Comparison of ENCODE assay signal across 8 cellular contexts in the genomic region with DNA sequence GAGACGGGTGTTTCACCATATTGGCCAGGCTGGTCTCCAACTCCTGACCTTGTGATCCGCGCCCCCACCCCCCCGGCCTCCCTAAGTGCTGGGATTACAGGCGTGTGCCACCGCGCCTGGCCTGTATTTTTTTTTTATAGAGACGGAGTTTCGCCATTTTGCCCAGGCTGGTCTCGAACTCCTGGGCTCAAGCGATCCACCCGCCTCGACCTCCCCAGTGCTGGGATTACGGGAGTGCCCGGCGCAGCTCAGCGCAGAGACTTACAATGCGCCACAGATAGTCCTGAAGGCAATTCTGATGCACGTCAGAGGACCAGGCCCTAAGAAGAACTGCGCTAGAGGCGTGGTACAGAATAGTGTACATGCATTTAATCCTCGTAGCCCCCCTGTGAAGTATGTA. TPM values are rescaled to one million over a fixed set of nuclear protein-coding genes. Genes with fewer than 3 reads are reported as not detected.
A peak's percentile ranks its signal among the peaks of the same experiment; 100 is the strongest.
DNase-seq lines count a peak whose midpoint lies in the region; TF ChIP-seq lines count a peak whose summit lies in the region.

No MANE protein-coding gene starts in this region.

- peak overlapping the region; percentile 76 for H3K4me2 ChIP-seq in SU-DHL-6 (ENCODE audit: low read depth, low read length, poor library complexity, severe bottlenecking)

- H3K4me3 ChIP-seq in SU-DHL-6 (ENCODE audit: insufficient read depth, low read length, poor library complexity, severe bottlenecking) (peak overlapping the region; percentile 82), esophagus squamous epithelium (peak overlapping the region in 3 of 4 donors; percentile 90 to 98 (median 95)), prostate gland (no peak overlapping the region)

- H3F3A ChIP-seq in SU-DHL-6 (ENCODE audit: insufficient read depth) = peaks cover 9% of the 10 kb centered on the region

- no peak for TF ChIP-seq POLR2A in esophagus squamous epithelium (IDR thresholded peaks at IDR 0.05)
- no peak for TF ChIP-seq POLR2A in prostate gland (IDR thresholded peaks at IDR 0.05)

- no peaks in the 10 kb centered on the region for H4K20me1 ChIP-seq in SU-DHL-6 (ENCODE audit: low read depth, low read length)

- no peak for TF ChIP-seq CTCF in SU-DHL-6 (IDR thresholded peaks at IDR 0.05; ENCODE audit: insufficient read depth, low read length, poor library complexity, severe bottlenecking)
- TF ChIP-seq CTCF in esophagus squamous epithelium (IDR thresholded peaks at IDR 0.05) = no peak
- TF ChIP-seq CTCF in prostate gland (IDR thresholded peaks at IDR 0.05) = no peak

- peak overlapping the region; percentile 24; the same call in 1 of the 2 replicates for H3K9ac ChIP-seq in ES-I3 (ENCODE audit: low read depth, low read length)
- peak overlapping the region; percentile 77 for H3K9ac ChIP-seq in SU-DHL-6 (ENCODE audit: low read length)

- H3K27ac ChIP-seq in SU-DHL-6 (ENCODE audit: low read depth, low read length) (no peak overlapping the region), esophagus squamous epithelium (peak overlapping the region; percentile 94 to 97 (median 95)), prostate gland (peak overlapping the region; percentile 84 to 88)

- H2AFZ ChIP-seq in SU-DHL-6 (ENCODE audit: low read depth, low read length, severe bottlenecking) = peak overlapping the region; percentile 89

- peaks cover 33% of the 10 kb centered on the region for H3K79me2 ChIP-seq in SU-DHL-6 (ENCODE audit: insufficient read depth, low read length)

- H3K4me1 ChIP-seq in ES-I3 (ENCODE audit: insufficient read depth, low read length) (0 out of 2 replicates have a peak, but pooled peaks cover 4% of the 10 kb centered on the region), esophagus squamous epithelium (peaks cover 17 to 26% (median 18%) of the 10 kb centered on the region in 3 donors), prostate gland (replicated peaks) (peaks cover 5% of the 10 kb centered on the region)

- intact Hi-C loops in esophagus squamous epithelium (cut with DNase I) = no loop called here
- intact Hi-C loops in prostate gland (cut with DNase I) = no loop called here

- WGBS in esophagus squamous epithelium, 2 donors = 77 to 80% methylated on average over 6 to 19 of the region's 22 CpGs
- WGBS in prostate gland = 78% methylated on average over 22 of the region's 22 CpGs

- H3K9me2 ChIP-seq in SU-DHL-6 (replicated peaks; ENCODE audit: insufficient read depth, low read length) = no peaks in the 10 kb centered on the region

- H3K27me3 ChIP-seq in SU-DHL-6 (ENCODE audit: low read length) (no peaks in the 10 kb centered on the region), esophagus squamous epithelium (no peaks in the 10 kb centered on the region), prostate gland (replicated peaks; ENCODE audit: insufficient read depth) (no peaks in the 10 kb centered on the region)

- DNase-seq in esophagus squamous epithelium (lab: John Stamatoyannopoulos, UW) = no peak
- no peak for DNase-seq in prostate gland (ENCODE audit: low spot score)
- DNase-seq in CD1c-positive myeloid dendritic cell (ENCODE audit: extremely low spot score) = no peak
- DNase-seq in AG08396 (ENCODE audit: low spot score) = no peak
- no peak for DNase-seq in activated CD4-positive, CD25-positive, alpha-beta regulatory T cell (lab: John Stamatoyannopoulos, UW)
- no peak for DNase-seq in HCEC 1CT

- H3K9me3 ChIP-seq in ES-I3 (ENCODE audit: control insufficient read depth, insufficient read depth, low read length) = no peaks in the 10 kb centered on the region
- H3K9me3 ChIP-seq in SU-DHL-6 (ENCODE audit: insufficient read depth, low read length) = no peaks in the 10 kb centered on the region
- no peaks in the 10 kb centered on the region for H3K9me3 ChIP-seq in esophagus squamous epithelium
- no peaks in the 10 kb centered on the region for H3K9me3 ChIP-seq in prostate gland

- H3K36me3 ChIP-seq in ES-I3 (ENCODE audit: insufficient read depth, low read length) (no peaks in the 10 kb centered on the region), SU-DHL-6 (ENCODE audit: low read length) (peaks cover 6% of the 10 kb centered on the region; the same call in 1 of the 2 replicates), esophagus squamous epithelium (peaks cover 0 to 21% (median 0%) of the 10 kb centered on the region in 3 donors), prostate gland (no peaks in the 10 kb centered on the region)

RNA-seq across cellular contexts. Expression of a gene that starts 0.6 kb away (rescaled TPM):
- total RNA-seq in esophagus squamous epithelium (100 to 1,000 TPM; 204 to 298 (median 224) TPM), prostate gland (100 to 1,000 TPM; 323 to 542 TPM)

RNA-seq across cellular contexts. Expression of a gene that starts 11.4 kb away (rescaled TPM):
- total RNA-seq in esophagus squamous epithelium (10 to 100 TPM; 24.0 to 52.2 (median 32.2) TPM), prostate gland (10 to 100 TPM; 61.6 to 62.6 TPM)

RNA-seq across cellular contexts. Expression of a gene that starts 11.6 kb away (rescaled TPM):
- total RNA-seq in esophagus squamous epithelium = 10 to 100 TPM in 1 of 4 donors, 1 to 10 TPM in 3; 3.1 to 14.3 (median 9.0) TPM
- 10 to 100 TPM in 1 of 2 donors, 1 to 10 TPM in 1; 2.3 to 17.8 TPM for total RNA-seq in prostate gland

RNA-seq across cellular contexts. Expression of a gene that starts 16.2 kb away (rescaled TPM):
- total RNA-seq in esophagus squamous epithelium (10 to 100 TPM; 36.4 to 96.5 (median 74.7) TPM), prostate gland (100 to 1,000 TPM in 1 of 2 donors, 10 to 100 TPM in 1; 73.9 to 185 TPM)

RNA-seq across cellular contexts. Expression of a gene that starts 22.1 kb away (rescaled TPM):
- total RNA-seq in esophagus squamous epithelium (10 to 100 TPM; 12.4 to 17.0 (median 16.5) TPM), prostate gland (10 to 100 TPM; 32.7 to 37.8 TPM)

Comparison
In these comparisons a context has a peak if more than half of its experiments do, and no peak if none do; other contexts are left out.
1. H3K4me3 ChIP-seq: peak in SU-DHL-6 (single experiment) and esophagus squamous epithelium (3 of 4); none in prostate gland (0 of 2).